ENCODE assay signal across 1 cellular context in the genomic region with DNA sequence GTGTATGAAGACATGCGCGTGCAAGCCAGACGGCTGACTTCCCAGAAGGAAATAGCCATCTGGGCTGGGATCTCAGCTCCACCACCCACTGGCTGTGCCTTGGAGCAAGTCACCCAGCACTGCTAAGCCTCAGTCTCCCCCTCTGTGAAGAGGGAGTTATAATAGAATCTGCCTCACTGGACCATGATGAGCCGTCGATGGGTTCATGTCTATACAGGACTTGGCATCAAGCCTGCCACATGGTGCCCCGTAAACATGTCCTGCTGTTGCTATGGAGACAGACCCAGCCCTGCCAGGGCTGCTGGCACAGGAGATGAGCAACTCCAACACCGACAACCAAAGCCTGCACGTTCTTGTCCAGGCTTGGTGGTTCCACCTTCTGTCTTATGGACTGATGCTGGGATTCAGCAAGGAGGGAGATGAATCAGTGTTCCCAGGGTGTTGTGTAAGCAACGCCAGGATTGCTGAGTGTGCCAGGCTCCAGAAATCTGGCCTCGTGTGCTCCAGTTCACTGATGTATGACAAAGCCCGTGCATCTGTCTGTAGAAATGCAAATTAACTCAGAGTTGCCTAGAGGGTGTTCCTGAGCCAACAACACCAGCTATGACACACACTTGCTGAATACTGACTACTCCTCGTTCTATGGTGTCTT.
TF ChIP-seq lines count a peak whose summit lies in the region.

No MANE protein-coding gene starts in this region.

TF ChIP-seq in GM12878, 131 proteins besides CTCF, POLR2A, EP300 and RAD21 (continued from another document):
- TF ChIP-seq, protein P1, sequence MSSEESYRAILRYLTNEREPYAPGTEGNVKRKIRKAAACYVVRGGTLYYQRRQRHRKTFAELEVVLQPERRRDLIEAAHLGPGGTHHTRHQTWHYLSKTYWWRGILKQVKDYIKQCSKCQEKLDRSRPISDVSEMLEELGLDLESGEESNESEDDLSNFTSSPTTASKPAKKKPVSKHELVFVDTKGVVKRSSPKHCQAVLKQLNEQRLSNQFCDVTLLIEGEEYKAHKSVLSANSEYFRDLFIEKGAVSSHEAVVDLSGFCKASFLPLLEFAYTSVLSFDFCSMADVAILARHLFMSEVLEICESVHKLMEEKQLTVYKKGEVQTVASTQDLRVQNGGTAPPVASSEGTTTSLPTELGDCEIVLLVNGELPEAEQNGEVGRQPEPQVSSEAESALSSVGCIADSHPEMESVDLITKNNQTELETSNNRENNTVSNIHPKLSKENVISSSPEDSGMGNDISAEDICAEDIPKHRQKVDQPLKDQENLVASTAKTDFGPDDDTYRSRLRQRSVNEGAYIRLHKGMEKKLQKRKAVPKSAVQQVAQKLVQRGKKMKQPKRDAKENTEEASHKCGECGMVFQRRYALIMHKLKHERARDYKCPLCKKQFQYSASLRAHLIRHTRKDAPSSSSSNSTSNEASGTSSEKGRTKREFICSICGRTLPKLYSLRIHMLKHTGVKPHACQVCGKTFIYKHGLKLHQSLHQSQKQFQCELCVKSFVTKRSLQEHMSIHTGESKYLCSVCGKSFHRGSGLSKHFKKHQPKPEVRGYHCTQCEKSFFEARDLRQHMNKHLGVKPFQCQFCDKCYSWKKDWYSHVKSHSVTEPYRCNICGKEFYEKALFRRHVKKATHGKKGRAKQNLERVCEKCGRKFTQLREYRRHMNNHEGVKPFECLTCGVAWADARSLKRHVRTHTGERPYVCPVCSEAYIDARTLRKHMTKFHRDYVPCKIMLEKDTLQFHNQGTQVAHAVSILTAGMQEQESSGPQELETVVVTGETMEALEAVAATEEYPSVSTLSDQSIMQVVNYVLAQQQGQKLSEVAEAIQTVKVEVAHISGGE (CRISPR knock-in tag; IDR thresholded peaks at IDR 0.05), result no peak
- TF ChIP-seq, protein P2, sequence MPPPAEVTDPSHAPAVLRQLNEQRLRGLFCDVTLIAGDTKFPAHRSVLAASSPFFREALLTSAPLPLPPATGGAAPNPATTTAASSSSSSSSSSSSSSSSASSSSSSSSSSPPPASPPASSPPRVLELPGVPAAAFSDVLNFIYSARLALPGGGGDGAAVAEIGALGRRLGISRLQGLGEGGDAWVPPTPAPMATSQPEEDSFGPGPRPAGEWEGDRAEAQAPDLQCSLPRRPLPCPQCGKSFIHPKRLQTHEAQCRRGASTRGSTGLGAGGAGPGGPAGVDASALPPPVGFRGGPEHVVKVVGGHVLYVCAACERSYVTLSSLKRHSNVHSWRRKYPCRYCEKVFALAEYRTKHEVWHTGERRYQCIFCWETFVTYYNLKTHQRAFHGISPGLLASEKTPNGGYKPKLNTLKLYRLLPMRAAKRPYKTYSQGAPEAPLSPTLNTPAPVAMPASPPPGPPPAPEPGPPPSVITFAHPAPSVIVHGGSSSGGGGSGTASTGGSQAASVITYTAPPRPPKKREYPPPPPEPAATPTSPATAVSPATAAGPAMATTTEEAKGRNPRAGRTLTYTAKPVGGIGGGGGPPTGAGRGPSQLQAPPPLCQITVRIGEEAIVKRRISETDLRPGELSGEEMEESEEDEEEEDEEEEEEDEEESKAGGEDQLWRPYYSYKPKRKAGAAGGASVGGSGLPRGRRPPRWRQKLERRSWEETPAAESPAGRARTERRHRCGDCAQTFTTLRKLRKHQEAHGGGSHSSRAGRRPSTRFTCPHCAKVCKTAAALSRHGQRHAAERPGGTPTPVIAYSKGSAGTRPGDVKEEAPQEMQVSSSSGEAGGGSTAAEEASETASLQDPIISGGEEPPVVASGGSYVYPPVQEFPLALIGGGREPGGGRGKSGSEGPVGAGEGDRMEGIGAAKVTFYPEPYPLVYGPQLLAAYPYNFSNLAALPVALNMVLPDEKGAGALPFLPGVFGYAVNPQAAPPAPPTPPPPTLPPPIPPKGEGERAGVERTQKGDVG (CRISPR knock-in tag; IDR thresholded peaks at IDR 0.05), result no peak
- no peak for TF ChIP-seq SRF (IDR thresholded peaks at IDR 0.05; ENCODE audit: low read depth in 2 of 2, low read length in 2 of 2)
- TF ChIP-seq, protein P3, sequence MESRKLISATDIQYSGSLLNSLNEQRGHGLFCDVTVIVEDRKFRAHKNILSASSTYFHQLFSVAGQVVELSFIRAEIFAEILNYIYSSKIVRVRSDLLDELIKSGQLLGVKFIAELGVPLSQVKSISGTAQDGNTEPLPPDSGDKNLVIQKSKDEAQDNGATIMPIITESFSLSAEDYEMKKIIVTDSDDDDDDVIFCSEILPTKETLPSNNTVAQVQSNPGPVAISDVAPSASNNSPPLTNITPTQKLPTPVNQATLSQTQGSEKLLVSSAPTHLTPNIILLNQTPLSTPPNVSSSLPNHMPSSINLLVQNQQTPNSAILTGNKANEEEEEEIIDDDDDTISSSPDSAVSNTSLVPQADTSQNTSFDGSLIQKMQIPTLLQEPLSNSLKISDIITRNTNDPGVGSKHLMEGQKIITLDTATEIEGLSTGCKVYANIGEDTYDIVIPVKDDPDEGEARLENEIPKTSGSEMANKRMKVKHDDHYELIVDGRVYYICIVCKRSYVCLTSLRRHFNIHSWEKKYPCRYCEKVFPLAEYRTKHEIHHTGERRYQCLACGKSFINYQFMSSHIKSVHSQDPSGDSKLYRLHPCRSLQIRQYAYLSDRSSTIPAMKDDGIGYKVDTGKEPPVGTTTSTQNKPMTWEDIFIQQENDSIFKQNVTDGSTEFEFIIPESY (IDR thresholded peaks at IDR 0.05), result no peak
